In the genomic region with DNA sequence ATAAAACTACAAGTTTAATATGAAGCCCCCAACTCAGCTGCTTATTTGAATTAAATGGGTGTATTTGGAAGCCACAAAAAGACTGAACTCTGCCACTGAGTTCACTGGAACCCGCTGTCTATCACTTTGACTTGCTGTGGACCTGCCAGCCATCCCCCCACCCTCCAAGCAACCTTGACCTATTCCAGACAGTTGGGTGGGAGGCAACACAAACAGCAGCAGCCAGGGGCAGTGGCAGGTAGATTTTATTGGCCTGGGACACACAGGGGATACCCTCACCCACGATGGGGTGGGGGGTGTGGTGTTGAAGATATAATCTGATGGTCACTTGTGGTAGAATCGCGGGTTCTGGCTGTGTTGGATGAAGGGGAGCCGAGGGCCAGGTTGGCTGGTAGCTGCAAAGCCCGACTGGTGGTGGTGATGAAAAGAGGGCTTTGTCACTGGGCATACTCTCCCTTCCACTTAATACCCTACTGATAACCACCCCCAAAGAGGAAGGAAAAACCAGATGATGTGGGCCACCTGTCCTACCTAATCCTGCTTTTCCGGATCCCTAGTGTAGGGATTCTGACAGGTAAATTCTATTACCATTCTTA, we compare ENCODE assay signal across 13 cellular contexts. TPM values are rescaled to one million over a fixed set of nuclear protein-coding genes. Genes with fewer than 3 reads are reported as not detected.
DNase-seq lines count a peak whose midpoint lies in the region; ATAC-seq and TF ChIP-seq lines count a peak whose summit lies in the region.
"Had no signal": no experiment of that assay in that cellular context is flagged by ENCODE, and none has a peak within 500 bp of the region (broad histone marks: within the 10 kb centered on the region; RNA-seq: fewer than 3 reads in every experiment).

No MANE protein-coding gene starts in this region.

- no peak overlapping the region for H3K4me2 ChIP-seq in GM23248 (ENCODE audit: unreplicated experiment)

- no peak overlapping the region for H2AFZ ChIP-seq in GM23248

- H4K20me1 ChIP-seq in GM23248 (ENCODE audit: insufficient read depth): peaks cover 22% of the 10 kb centered on the region

- DNase-seq in DMS 273 (lab: John Stamatoyannopoulos, UW; ENCODE audit: unreplicated experiment) (peak; percentile 31), DMS 273 treated with DMSO at 0.1 percent for 48 hours (lab: John Stamatoyannopoulos, UW) (no peak), GM23248 (no peak), Peyer's patch (no peak), OCI-M1 (lab: John Stamatoyannopoulos, UW) (no peak)
- DNase-seq in activated T-cell treated with anti-CD3 and anti-CD28 coated beads, Interleukin-2, amount 50 U/mL, for 48 hours: peak; percentile 35 to 45
- DNase-seq in naive thymus-derived CD4-positive, alpha-beta T cell: no peak
- DNase-seq: 8988T, NCI-H1436, NCI-H748 treated with DMSO at 0.1 percent for 48 hours had no signal

- WGBS in GM23248 (ENCODE audit: low coverage in 1 of 2, low lambda C conversion rate in 2 of 2, missing lambda C conversion rate in 2 of 2), 2 experiments: 85 to 93% methylated on average over 7 of the region's 7 CpGs

- H3K9me3 Mint-ChIP-seq in naive thymus-derived CD4-positive, alpha-beta T cell: peaks cover 0 to 7% (median 0%) of the 10 kb centered on the region in 11 donors

- peaks cover 42% of the 10 kb centered on the region for H3K36me3 ChIP-seq in GM23248 (ENCODE audit: low read depth)
- H3K36me3 ChIP-seq in naive thymus-derived CD4-positive, alpha-beta T cell (ENCODE audit: control insufficient read depth in 2 of 3, insufficient read depth in 3 of 3, low read length in 3 of 3): peaks cover 37 to 62% (median 45%) of the 10 kb centered on the region in 3 experiments
- H3K36me3 ChIP-seq in Peyer's patch: peaks cover 0 to 47% (median 0%) of the 10 kb centered on the region in 3 donors

- POLR2A ChIA-PET in naive thymus-derived CD4-positive, alpha-beta T cell (lab: Charles Lee): interaction anchor here (0.8 to 11.5 kb wide), 6 partner anchors 8 to 82 kb away, joined by 3 to 336 read pairs (median 3); a partner anchor contains a TSS

- H3K36me3 Mint-ChIP-seq in naive thymus-derived CD4-positive, alpha-beta T cell: peaks cover 14 to 54% (median 44%) of the 10 kb centered on the region in 5 donors

- 0 out of 2 replicates have a peak overlapping the region, but pooled peaks have one; percentile 30 for H3K9ac ChIP-seq in GM23248

- peaks cover 46 to 77% (median 67%) of the 10 kb centered on the region in 7 donors for H3K4me1 Mint-ChIP-seq in naive thymus-derived CD4-positive, alpha-beta T cell

- in situ Hi-C loops in GM23248 (cut with MboI): no loop called here

- no peak for TF ChIP-seq CTCF in Peyer's patch (IDR thresholded peaks at IDR 0.05)

- CTCF ChIA-PET in naive thymus-derived CD4-positive, alpha-beta T cell (lab: Charles Lee): interaction anchor here (1.0 to 1.9 kb wide), 3 partner anchors 17 to 32 kb away, joined by 3 to 7 read pairs (median 4); a partner anchor contains a TSS

- H3K27ac Mint-ChIP-seq in naive thymus-derived CD4-positive, alpha-beta T cell: peak overlapping the region; percentile 31 to 96 (median 89)

- no peaks in the 10 kb centered on the region for H3K9me2 ChIP-seq in GM23248 (ENCODE audit: insufficient read depth)

- ATAC-seq in naive thymus-derived CD4-positive, alpha-beta T cell: no peak
- no peak for ATAC-seq in GM21619 (IDR thresholded peaks at IDR 0.05; ENCODE audit: unreplicated experiment)

- peaks cover 73% of the 10 kb centered on the region for H3K79me2 ChIP-seq in GM23248 (ENCODE audit: insufficient read depth)

- no peak overlapping the region for H3K4me3 ChIP-seq in GM23248
- H3K4me3 ChIP-seq in naive thymus-derived CD4-positive, alpha-beta T cell (ENCODE audit: low read length): no peak overlapping the region
- H3K4me3 ChIP-seq in Peyer's patch: no peak overlapping the region

- intact Hi-C loops in naive thymus-derived CD4-positive, alpha-beta T cell (cut with micrococcal nuclease): no loop called here

- H3K4me3 Mint-ChIP-seq in naive thymus-derived CD4-positive, alpha-beta T cell: peak overlapping the region in 8 of 10 donors; percentile 14 to 89 (median 54)

- H3K27ac ChIP-seq in GM23248 (peak overlapping the region; percentile 23; the same call in 1 of the 2 replicates), Peyer's patch (no peak overlapping the region)
- H3K27ac ChIP-seq in naive thymus-derived CD4-positive, alpha-beta T cell (ENCODE audit: low read depth, low read length): peak overlapping the region; percentile 87

- H3K9me3 ChIP-seq in GM23248 (ENCODE audit: low read depth) (no peaks in the 10 kb centered on the region), Peyer's patch (no peaks in the 10 kb centered on the region)
- H3K9me3 ChIP-seq in naive thymus-derived CD4-positive, alpha-beta T cell (ENCODE audit: control insufficient read depth in 2 of 3, low read length in 3 of 3): no peaks in the 10 kb centered on the region

- TF ChIP-seq POLR2A in Peyer's patch (IDR thresholded peaks at IDR 0.05): no peak

- peaks cover 62% of the 10 kb centered on the region for H3F3A ChIP-seq in GM23248 (ENCODE audit: insufficient read depth)

- H3K27me3 Mint-ChIP-seq in naive thymus-derived CD4-positive, alpha-beta T cell: peaks cover 0 to 3% (median 0%) of the 10 kb centered on the region in 5 donors

- H3K4me1 ChIP-seq in GM23248 (ENCODE audit: insufficient read depth) (peaks cover 45% of the 10 kb centered on the region), Peyer's patch (peaks cover 4 to 42% (median 18%) of the 10 kb centered on the region in 4 donors)
- H3K4me1 ChIP-seq in naive thymus-derived CD4-positive, alpha-beta T cell (ENCODE audit: control insufficient read depth in 2 of 2, insufficient read depth in 2 of 2, low read length in 2 of 2): peaks cover 39 to 44% of the 10 kb centered on the region in 2 donors

- H3K27me3 ChIP-seq in GM23248 (replicated peaks; ENCODE audit: insufficient read depth) (no peaks in the 10 kb centered on the region), Peyer's patch (no peaks in the 10 kb centered on the region)
- no peaks in the 10 kb centered on the region for H3K27me3 ChIP-seq in naive thymus-derived CD4-positive, alpha-beta T cell (ENCODE audit: control insufficient read depth in 2 of 2, insufficient read depth in 2 of 2, low read length in 2 of 2)

RNA-seq across cellular contexts. Expression of a gene that starts 2.6 kb away (rescaled TPM):
- total RNA-seq in GM23248 (2014; rRNA removed; shearing (Covaris generic)): 50.1 and 81.3 TPM in 2 replicates
- 53.8 and 59.4 TPM in 2 replicates for polyA plus RNA-seq in GM23248 (2016; fragmentation: Nextera tagmentation; extraction: Ambion mirVana)
- total RNA-seq in naive thymus-derived CD4-positive, alpha-beta T cell: 100 to 1,000 TPM in 3 of 5 experiments, 10 to 100 TPM in 2; 72.6 to 145 (median 107) TPM
- polyA plus RNA-seq in naive thymus-derived CD4-positive, alpha-beta T cell: 100 to 1,000 TPM in 1 of 2 donors, 10 to 100 TPM in 1; 80.1 to 134 TPM
- total RNA-seq in Peyer's patch: 100 to 1,000 TPM in 1 of 4 donors, 10 to 100 TPM in 3; 93.2 to 148 (median 94.2) TPM

RNA-seq across cellular contexts. Expression of a gene that starts 5.1 kb away (rescaled TPM):
- 869 and 956 TPM in 2 replicates for total RNA-seq in GM23248 (2014; rRNA removed; shearing (Covaris generic))
- 998 and 1,047 TPM in 2 replicates for polyA plus RNA-seq in GM23248 (2016; fragmentation: Nextera tagmentation; extraction: Ambion mirVana)
- 100 to 1,000 TPM; 237 to 666 (median 453) TPM for total RNA-seq in naive thymus-derived CD4-positive, alpha-beta T cell
- polyA plus RNA-seq in naive thymus-derived CD4-positive, alpha-beta T cell: 100 to 1,000 TPM; 158 to 558 TPM
- 100 to 1,000 TPM in 3 of 4 donors, 10 to 100 TPM in 1; 94.4 to 128 (median 120) TPM for total RNA-seq in Peyer's patch

RNA-seq across cellular contexts. Expression of a gene that starts 16.6 kb away (rescaled TPM):
- total RNA-seq in GM23248 (2014; rRNA removed; shearing (Covaris generic)): 12.8 and 20.1 TPM in 2 replicates
- 2.0 and 2.1 TPM in 2 replicates for polyA plus RNA-seq in GM23248 (2016; fragmentation: Nextera tagmentation; extraction: Ambion mirVana)
- total RNA-seq in naive thymus-derived CD4-positive, alpha-beta T cell: 10 to 100 TPM; 42.6 to 92.6 (median 50.1) TPM
- 1 to 10 TPM; 1.1 to 2.5 TPM for polyA plus RNA-seq in naive thymus-derived CD4-positive, alpha-beta T cell
- 10 to 100 TPM; 23.3 to 69.0 (median 53.9) TPM for total RNA-seq in Peyer's patch

RNA-seq across cellular contexts. Expression of a gene that starts 18.1 kb away (rescaled TPM):
- 0.22 TPM in 1 of 2 replicates, not detected in the other for total RNA-seq in GM23248 (2014; rRNA removed; shearing (Covaris generic))
- not detected in 2 replicates for polyA plus RNA-seq in GM23248 (2016; fragmentation: Nextera tagmentation; extraction: Ambion mirVana)
- total RNA-seq in naive thymus-derived CD4-positive, alpha-beta T cell: under 1 TPM in 3 of 5 experiments, not detected in 2; 0.27 to 0.64 (median 0.40) TPM
- not detected for polyA plus RNA-seq in naive thymus-derived CD4-positive, alpha-beta T cell
- total RNA-seq in Peyer's patch: 10 to 100 TPM; 20.7 to 70.0 (median 24.6) TPM

RNA-seq across cellular contexts. Expression of a gene that starts 23.8 kb away (rescaled TPM):
- 0.89 and 4.4 TPM in 2 replicates for total RNA-seq in GM23248 (2014; rRNA removed; shearing (Covaris generic))
- 15.6 and 15.7 TPM in 2 replicates for polyA plus RNA-seq in GM23248 (2016; fragmentation: Nextera tagmentation; extraction: Ambion mirVana)
- total RNA-seq in naive thymus-derived CD4-positive, alpha-beta T cell: 100 to 1,000 TPM; 482 to 708 (median 599) TPM
- 100 to 1,000 TPM; 234 to 337 TPM for polyA plus RNA-seq in naive thymus-derived CD4-positive, alpha-beta T cell
- 100 to 1,000 TPM in 1 of 4 donors, 10 to 100 TPM in 3; 15.6 to 696 (median 24.0) TPM for total RNA-seq in Peyer's patch
- total RNA-seq: endothelial cell of umbilical vein, HT-29 had no signal

Comparison
In these comparisons a context has a peak if more than half of its experiments do, and no peak if none do; other contexts are left out.
1. DNase-seq: peak in DMS 273 (single experiment) and activated T-cell treated with anti-CD3 and anti-CD28 coated beads, Interleukin-2, amount 50 U/mL, for 48 hours (2 of 2); none in DMS 273 treated with DMSO at 0.1 percent for 48 hours (single experiment), GM23248 (single experiment), naive thymus-derived CD4-positive, alpha-beta T cell (0 of 9), Peyer's patch (0 of 3) and OCI-M1 (single experiment).
2. H3K27ac ChIP-seq: peak in GM23248 (single experiment) and naive thymus-derived CD4-positive, alpha-beta T cell (single experiment); none in Peyer's patch (0 of 4).